Comparison of ENCODE assay signal across 9 cellular contexts in genomic region chr3:34056951-34057390, GRCh38.
A peak's percentile ranks its signal among the peaks of the same experiment; 100 is the strongest.
DNase-seq lines count a peak whose midpoint lies in the region; ATAC-seq and TF ChIP-seq lines count a peak whose summit lies in the region.
"Had no signal": no experiment of that assay in that cellular context is flagged by ENCODE, and none has a peak within 500 bp of the region (broad histone marks: within the 10 kb centered on the region; RNA-seq: fewer than 3 reads in every experiment).

No MANE protein-coding gene starts in this region.

- TF ChIP-seq CTCF in GM20000 (IDR thresholded peaks at IDR 0.05; ENCODE audit: extremely low read depth, missing control alignments), result no peak

- DNase-seq in DMS53 (lab: John Stamatoyannopoulos, UW) (peak; percentile 7), DMS53 treated with DMSO at 0.1 percent for 48 hours (lab: John Stamatoyannopoulos, UW; ENCODE audit: unreplicated experiment) (no peak), kidney glomerular epithelial cell (lab: John Stamatoyannopoulos, UW) (peak; percentile 50), NCI-H1105 (lab: John Stamatoyannopoulos, UW) (no peak), GM20000 (ENCODE audit: low spot score) (no peak), cerebellum (ENCODE audit: low spot score) (no peak)
- DNase-seq: immature natural killer cell had no signal

- ATAC-seq in GM21723 (IDR thresholded peaks at IDR 0.05; ENCODE audit: unreplicated experiment), result peak; percentile 93
- ATAC-seq in HG03571 (IDR thresholded peaks at IDR 0.05; ENCODE audit: unreplicated experiment), result peak; percentile 93

Comparison
In these comparisons a context has a peak if more than half of its experiments do, and no peak if none do; other contexts are left out.
1. DNase-seq: peak in DMS53 (single experiment) and kidney glomerular epithelial cell (single experiment); none in DMS53 treated with DMSO at 0.1 percent for 48 hours (single experiment), NCI-H1105 (single experiment), GM20000 (single experiment) and cerebellum (single experiment).